Comparison of ENCODE assay signal across 9 cellular contexts in the genomic region with DNA sequence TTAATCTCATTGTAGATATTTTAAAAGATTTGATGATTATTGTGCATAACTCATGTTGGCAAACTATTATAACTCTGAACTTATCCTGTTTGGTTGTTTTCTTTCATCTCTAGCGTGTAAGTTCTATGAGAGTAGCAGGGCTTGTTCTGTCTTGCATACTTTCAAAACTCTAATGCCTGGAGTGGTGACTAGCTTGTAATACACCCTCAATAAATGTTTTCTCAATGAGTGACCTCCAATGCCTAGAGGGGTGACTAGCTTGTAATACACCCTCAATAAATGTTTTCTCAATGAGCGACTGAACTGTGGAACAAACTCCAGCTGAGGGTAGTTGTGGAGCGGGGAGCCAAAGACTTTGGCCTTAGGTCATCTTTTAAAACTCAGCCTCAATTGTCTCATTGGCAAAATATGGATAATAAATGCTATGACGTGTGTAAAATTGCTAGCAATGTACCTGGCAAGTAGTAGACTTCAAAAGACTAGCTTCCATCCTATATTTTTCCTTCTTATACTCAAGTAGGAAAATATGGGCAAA. TPM values are rescaled to one million over a fixed set of nuclear protein-coding genes. Genes with fewer than 3 reads are reported as not detected.
DNase-seq lines count a peak whose midpoint lies in the region; ATAC-seq and TF ChIP-seq lines count a peak whose summit lies in the region.
"Had no signal": no experiment of that assay in that cellular context is flagged by ENCODE, and none has a peak within 500 bp of the region (broad histone marks: within the 10 kb centered on the region; RNA-seq: fewer than 3 reads in every experiment).

No MANE protein-coding gene starts in this region.

- DNase-seq in activated CD8-positive, alpha-beta memory T cell treated with anti-CD3 and anti-CD28 coated beads, Interleukin-2, amount 10 ng/mL, durations not matched to agents 7 days and 5 days: no peak
- no peak for DNase-seq in activated CD8-positive, alpha-beta memory T cell treated with anti-CD3 and anti-CD28 coated beads, Interleukin-2, amount 50 U/mL, for 48 hours
- DNase-seq in iris pigment epithelial cell (ENCODE audit: low read depth): peak; percentile 27
- no peak for DNase-seq in tibial nerve (ENCODE audit: low spot score in 2 of 2)
- DNase-seq in AG08396 (ENCODE audit: low spot score): no peak
- DNase-seq in NCI-H2227 (lab: John Stamatoyannopoulos, UW; ENCODE audit: unreplicated experiment): no peak
- DNase-seq: SHP77 had no signal

- no peak for TF ChIP-seq EP300 in tibial nerve (IDR thresholded peaks at IDR 0.05)

- H3K4me1 ChIP-seq in tibial nerve: peaks cover 0 to 36% (median 19%) of the 10 kb centered on the region in 4 donors

- H3K4me3 Mint-ChIP-seq in activated CD8-positive, alpha-beta memory T cell treated with anti-CD3 and anti-CD28 coated beads, Interleukin-2, amount 10 ng/mL, durations not matched to agents 7 days and 5 days: peak overlapping the region; percentile 89
- H3K4me3 Mint-ChIP-seq in activated naive CD8-positive, alpha-beta T cell: peak overlapping the region; percentile 98

- CTCF ChIA-PET in activated CD8-positive, alpha-beta memory T cell treated with anti-CD3 and anti-CD28 coated beads, Interleukin-2, amount 10 ng/mL, durations not matched to agents 7 days and 5 days (lab: Charles Lee): interaction anchor here (1.4 to 2.3 kb wide), 3 partner anchors 10 to 103 kb away, joined by 3 to 5 read pairs (median 4); no protein-coding TSS in a partner anchor

- H3K9me3 Mint-ChIP-seq in activated CD8-positive, alpha-beta memory T cell treated with anti-CD3 and anti-CD28 coated beads, Interleukin-2, amount 10 ng/mL, durations not matched to agents 7 days and 5 days (ENCODE audit: low read depth): peaks cover 2% of the 10 kb centered on the region
- H3K9me3 Mint-ChIP-seq in activated naive CD8-positive, alpha-beta T cell (ENCODE audit: low read depth): no peaks in the 10 kb centered on the region

- no peak overlapping the region for H3K4me3 ChIP-seq in tibial nerve

- H3K27ac ChIP-seq in tibial nerve: peak overlapping the region; percentile 89 to 99 (median 97)

- H3K4me1 Mint-ChIP-seq in activated CD8-positive, alpha-beta memory T cell treated with anti-CD3 and anti-CD28 coated beads, Interleukin-2, amount 10 ng/mL, durations not matched to agents 7 days and 5 days: peaks cover 32% of the 10 kb centered on the region
- peaks cover 32% of the 10 kb centered on the region for H3K4me1 Mint-ChIP-seq in activated naive CD8-positive, alpha-beta T cell (ENCODE audit: low read depth)

- TF ChIP-seq CTCF in tibial nerve (IDR thresholded peaks at IDR 0.05): no peak

- peaks cover 24% of the 10 kb centered on the region for H3K36me3 Mint-ChIP-seq in activated CD8-positive, alpha-beta memory T cell treated with anti-CD3 and anti-CD28 coated beads, Interleukin-2, amount 10 ng/mL, durations not matched to agents 7 days and 5 days
- peaks cover 2% of the 10 kb centered on the region for H3K36me3 Mint-ChIP-seq in activated naive CD8-positive, alpha-beta T cell

- H3K27ac Mint-ChIP-seq in activated CD8-positive, alpha-beta memory T cell treated with anti-CD3 and anti-CD28 coated beads, Interleukin-2, amount 10 ng/mL, durations not matched to agents 7 days and 5 days: no peak overlapping the region
- H3K27ac Mint-ChIP-seq in activated naive CD8-positive, alpha-beta T cell: no peak overlapping the region

- H3K27me3 Mint-ChIP-seq in activated CD8-positive, alpha-beta memory T cell treated with anti-CD3 and anti-CD28 coated beads, Interleukin-2, amount 10 ng/mL, durations not matched to agents 7 days and 5 days: no peaks in the 10 kb centered on the region
- no peaks in the 10 kb centered on the region for H3K27me3 Mint-ChIP-seq in activated naive CD8-positive, alpha-beta T cell

- H3K9me3 ChIP-seq in tibial nerve: no peaks in the 10 kb centered on the region

- TF ChIP-seq POLR2A in tibial nerve (IDR thresholded peaks at IDR 0.05): no peak

- no peaks in the 10 kb centered on the region for H3K36me3 ChIP-seq in tibial nerve

- ATAC-seq in activated CD8-positive, alpha-beta memory T cell treated with anti-CD3 and anti-CD28 coated beads, Interleukin-2, amount 10 ng/mL, durations not matched to agents 7 days and 5 days: no peak
- ATAC-seq in HG02981 (IDR thresholded peaks at IDR 0.05; ENCODE audit: unreplicated experiment): no peak

- 61 to 65% methylated on average over 4 of the region's 4 CpGs for WGBS in tibial nerve, 2 donors

- H3K27me3 ChIP-seq in tibial nerve: no peaks in the 10 kb centered on the region

RNA-seq across cellular contexts. Expression of gene GPD2, which starts 1.8 kb away (rescaled TPM):
- total RNA-seq in activated CD8-positive, alpha-beta memory T cell treated with anti-CD3 and anti-CD28 coated beads, Interleukin-2, amount 10 ng/mL, durations not matched to agents 7 days and 5 days: 10 to 100 TPM; 23.6 to 26.1 TPM
- total RNA-seq in tibial nerve: 10 to 100 TPM; 72.4 to 89.2 (median 79.6) TPM
